Comparison of ENCODE assay signal across 17 cellular contexts in the genomic region with DNA sequence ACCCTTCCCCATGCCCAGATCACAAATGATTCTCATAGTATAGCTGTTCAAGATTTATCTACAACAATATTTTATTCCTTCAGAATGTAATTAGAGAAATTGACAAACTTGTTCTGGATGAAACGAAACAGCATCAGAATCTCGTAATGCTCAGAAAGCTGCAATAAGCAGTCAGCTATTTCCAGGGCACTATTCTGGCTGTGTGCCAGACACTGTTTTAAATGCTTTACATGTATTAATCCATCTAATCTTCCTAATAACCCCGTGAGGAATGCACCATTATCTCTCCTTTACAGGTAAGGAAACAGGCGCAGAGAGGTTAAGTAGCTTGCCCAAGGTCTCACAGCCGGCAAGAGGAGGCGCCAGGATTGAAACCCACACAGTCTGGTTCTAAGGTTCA. TPM values are rescaled to one million over a fixed set of nuclear protein-coding genes. Genes with fewer than 3 reads are reported as not detected.
DNase-seq lines count a peak whose midpoint lies in the region; ATAC-seq and TF ChIP-seq lines count a peak whose summit lies in the region.
"Had no signal": no experiment of that assay in that cellular context is flagged by ENCODE, and none has a peak within 500 bp of the region (broad histone marks: within the 10 kb centered on the region; RNA-seq: fewer than 3 reads in every experiment).

No MANE protein-coding gene starts in this region.

- H3K27ac ChIP-seq in mammary epithelial cell (ENCODE audit: insufficient read depth, low read depth, low read length) (no peak overlapping the region), PC-9 (no peak overlapping the region), esophagus muscularis mucosa (replicated peaks in 1 of 4) (no peak overlapping the region), neural progenitor cell (no peak overlapping the region)
- H3K27ac ChIP-seq: A549 had no signal

- H3K27me3 Mint-ChIP-seq in MCF 10A (ENCODE audit: insufficient read depth, unreplicated experiment): no peaks in the 10 kb centered on the region
- H3K27me3 Mint-ChIP-seq in type B pancreatic cell: peaks cover 5% of the 10 kb centered on the region
- H3K27me3 Mint-ChIP-seq in neural progenitor cell (ENCODE audit: insufficient read depth, low read depth): no peaks in the 10 kb centered on the region

- H3K9me3 Mint-ChIP-seq in MCF 10A (ENCODE audit: unreplicated experiment) (no peaks in the 10 kb centered on the region), type B pancreatic cell (no peaks in the 10 kb centered on the region), neural progenitor cell (no peaks in the 10 kb centered on the region)

- H3F3A ChIP-seq in PC-9 (ENCODE audit: insufficient read depth, low read depth) (no peaks in the 10 kb centered on the region), neural progenitor cell (ENCODE audit: low read depth) (no peaks in the 10 kb centered on the region)

- no peak overlapping the region for H3K27ac Mint-ChIP-seq in MCF 10A (ENCODE audit: low read depth, unreplicated experiment)
- peak overlapping the region; percentile 63 for H3K27ac Mint-ChIP-seq in type B pancreatic cell
- no peak overlapping the region for H3K27ac Mint-ChIP-seq in neural progenitor cell

- 87% methylated on average over 5 of the region's 6 CpGs for WGBS in mammary epithelial cell (ENCODE audit: low coverage, missing lambda C conversion rate)
- 83% methylated on average over 6 of the region's 6 CpGs for WGBS in esophagus muscularis mucosa

- no peaks in the 10 kb centered on the region for H3K9me2 ChIP-seq in PC-9 (ENCODE audit: insufficient read depth)

- dilution Hi-C loops in mammary epithelial cell (cut with HindIII; ENCODE audit: low sequenced_read_pairs): no loop called here

- no peaks in the 10 kb centered on the region for H3K79me2 ChIP-seq in mammary epithelial cell (ENCODE audit: insufficient read depth, low read length)
- no peaks in the 10 kb centered on the region for H3K79me2 ChIP-seq in PC-9 (ENCODE audit: low read depth)
- no peaks in the 10 kb centered on the region for H3K79me2 ChIP-seq in neural progenitor cell (ENCODE audit: low read depth)

- POLR2A ChIA-PET in MCF 10A (lab: Yijun Ruan, JAX): interaction anchor here (0.6 to 1.6 kb wide), 2 partner anchors 9 to 19 kb away, joined by 4 to 5 read pairs; no protein-coding TSS in a partner anchor
- POLR2A ChIA-PET in PC-9 (lab: Charles Lee; ENCODE audit: unreplicated experiment): no interaction called here

- ATAC-seq in HG02981 (IDR thresholded peaks at IDR 0.05; ENCODE audit: unreplicated experiment) (no peak), sciatic nerve (no peak)
- ATAC-seq: A549 had no signal

- no peaks in the 10 kb centered on the region for H3K27me3 ChIP-seq in mammary epithelial cell (ENCODE audit: insufficient read depth, low read length)
- H3K27me3 ChIP-seq in PC-9 (ENCODE audit: insufficient read depth, low read depth): no peaks in the 10 kb centered on the region
- peaks cover 0 to 12% (median 0%) of the 10 kb centered on the region in 4 donors for H3K27me3 ChIP-seq in esophagus muscularis mucosa
- no peaks in the 10 kb centered on the region for H3K27me3 ChIP-seq in neural progenitor cell

- no peak for DNase-seq in mammary epithelial cell
- DNase-seq in MCF 10A (ENCODE audit: unreplicated experiment): no peak
- DNase-seq in PC-9: no peak
- peak; percentile 81 for DNase-seq in esophagus muscularis mucosa (ENCODE audit: extremely low spot score)
- DNase-seq in type B pancreatic cell (ENCODE audit: extremely low spot score, unreplicated experiment): no peak
- DNase-seq in neural progenitor cell (ENCODE audit: low spot score): no peak
- DNase-seq in sciatic nerve (ENCODE audit: low spot score): no peak
- DNase-seq: C1 segment of cervical spinal cord, EL, Kasumi-1, NCI-H1105 treated with DMSO at 0.1 percent for 48 hours, NCI-H1694 treated with DMSO at 0.1 percent for 48 hours, NCI-H446 treated with DMSO at 0.1 percent for 48 hours, NCI-H748 treated with DMSO at 0.1 percent for 48 hours, SHP77 treated with DMSO at 0.1 percent for 48 hours had no signal

- H2AFZ ChIP-seq in mammary epithelial cell (ENCODE audit: low read depth, low read length) (peak overlapping the region; percentile 46), PC-9 (no peak overlapping the region; the same call in 1 of the 2 replicates), neural progenitor cell (replicated peaks) (no peak overlapping the region)

- no peaks in the 10 kb centered on the region for H4K20me1 ChIP-seq in mammary epithelial cell (ENCODE audit: insufficient read depth, low read length)
- H4K20me1 ChIP-seq in PC-9 (ENCODE audit: insufficient read depth): no peaks in the 10 kb centered on the region
- H4K20me1 ChIP-seq in neural progenitor cell (ENCODE audit: low read depth): no peaks in the 10 kb centered on the region

- H3K4me3 ChIP-seq in mammary epithelial cell (replicated peaks in 1 of 3; ENCODE audit: insufficient read depth in 1 of 3, low read depth in 2 of 3, low read length in 3 of 3) (peak overlapping the region in 2 of 3 experiments; percentile 22 to 29), PC-9 (no peak overlapping the region), esophagus muscularis mucosa (no peak overlapping the region), neural progenitor cell (no peak overlapping the region)
- H3K4me3 ChIP-seq: A549 had no signal

- peaks cover 25% of the 10 kb centered on the region for H3K4me1 ChIP-seq in mammary epithelial cell (ENCODE audit: insufficient read depth, low read length)
- peaks cover 10% of the 10 kb centered on the region for H3K4me1 ChIP-seq in PC-9 (replicated peaks; ENCODE audit: insufficient read depth)
- H3K4me1 ChIP-seq in esophagus muscularis mucosa: no peaks in the 10 kb centered on the region
- H3K4me1 ChIP-seq in neural progenitor cell: peaks cover 13% of the 10 kb centered on the region
- H3K4me1 ChIP-seq: A549 had no signal

- H3K9me3 ChIP-seq in mammary epithelial cell (replicated peaks; ENCODE audit: insufficient read depth, low read length) (no peaks in the 10 kb centered on the region), PC-9 (ENCODE audit: insufficient read depth, low read depth) (no peaks in the 10 kb centered on the region), esophagus muscularis mucosa (no peaks in the 10 kb centered on the region), neural progenitor cell (ENCODE audit: low read depth) (no peaks in the 10 kb centered on the region)
- H3K9me3 ChIP-seq: A549 had no signal

- BruUV-seq in mammary epithelial cell (replicated peaks; lab: Mats Ljungman, UMichigan): no TSS peak
- BruUV-seq in MCF 10A (replicated peaks; lab: Mats Ljungman, UMichigan): no TSS peak
- BruUV-seq in PC-9 (replicated peaks; lab: Mats Ljungman, UMichigan): no TSS peak

- no peak for TF ChIP-seq POLR2A in esophagus muscularis mucosa (IDR thresholded peaks at IDR 0.05; ENCODE audit: low read depth)

- peaks cover 15% of the 10 kb centered on the region for H3K4me1 Mint-ChIP-seq in MCF 10A (ENCODE audit: insufficient read depth, unreplicated experiment)
- H3K4me1 Mint-ChIP-seq in type B pancreatic cell (ENCODE audit: unreplicated experiment): peaks cover 39% of the 10 kb centered on the region
- H3K4me1 Mint-ChIP-seq in neural progenitor cell: peaks cover 23% of the 10 kb centered on the region

- in situ Hi-C loops in mammary epithelial cell (cut with MboI; ENCODE audit: low sequenced_read_pairs in 2 of 2): no loop called here

- TF ChIP-seq EP300 in esophagus muscularis mucosa (IDR thresholded peaks at IDR 0.05): no peak

- CTCF ChIA-PET in mammary epithelial cell (lab: Charles Lee; ENCODE audit: low non-redundant PET): no interaction called here
- CTCF ChIA-PET in MCF 10A (lab: Yijun Ruan, JAX): interaction anchor here (0.9 to 7.4 kb wide), 6 partner anchors 9 to 533 kb away, joined by 3 to 66 read pairs (median 5); no protein-coding TSS in a partner anchor
- CTCF ChIA-PET in PC-9 (lab: Charles Lee): interaction anchor here (0.5 to 2.1 kb wide), 3 partner anchors 9 to 221 kb away, joined by 3 to 10 read pairs (median 5); no protein-coding TSS in a partner anchor

- no peak overlapping the region for H3K9ac ChIP-seq in mammary epithelial cell (ENCODE audit: insufficient read depth, low read length)
- no peak overlapping the region for H3K9ac ChIP-seq in neural progenitor cell

- H3K4me3 Mint-ChIP-seq in MCF 10A (ENCODE audit: unreplicated experiment) (no peak overlapping the region), type B pancreatic cell (peak overlapping the region; percentile 68), neural progenitor cell (no peak overlapping the region)

- intact Hi-C loops in mammary epithelial cell (cut with micrococcal nuclease) (no loop called here), MCF 10A (cut with micrococcal nuclease) (no loop called here), PC-9 (cut with micrococcal nuclease; ENCODE audit: unreplicated experiment) (no loop called here), esophagus muscularis mucosa (cut with DNase I) (no loop called here), sciatic nerve (cut with DNase I) (no loop called here)

- H3K36me3 ChIP-seq in mammary epithelial cell (ENCODE audit: insufficient read depth, low read length) (no peaks in the 10 kb centered on the region), PC-9 (ENCODE audit: low read depth) (no peaks in the 10 kb centered on the region), esophagus muscularis mucosa (no peaks in the 10 kb centered on the region), neural progenitor cell (no peaks in the 10 kb centered on the region)

- H3K36me3 Mint-ChIP-seq in MCF 10A (ENCODE audit: insufficient read depth, unreplicated experiment) (no peaks in the 10 kb centered on the region), type B pancreatic cell (no peaks in the 10 kb centered on the region), neural progenitor cell (peaks cover 8% of the 10 kb centered on the region)

- TF ChIP-seq CTCF in mammary epithelial cell (conservative IDR thresholded peaks at IDR 0.05 in 1 of 2, IDR thresholded peaks at IDR 0.05 in 1 of 2; ENCODE audit: extremely low read depth in 1 of 2, insufficient read depth in 1 of 2, low read depth in 1 of 2, low read length in 2 of 2) (no peak), MCF 10A (IDR thresholded peaks at IDR 0.05; ENCODE audit: unreplicated experiment) (no peak), PC-9 (conservative IDR thresholded peaks at IDR 0.05) (no peak), esophagus muscularis mucosa (IDR thresholded peaks at IDR 0.05) (no peak), type B pancreatic cell (conservative IDR thresholded peaks at IDR 0.05) (no peak), neural progenitor cell (IDR thresholded peaks at IDR 0.05) (no peak)

- H3K4me2 ChIP-seq in mammary epithelial cell (ENCODE audit: insufficient read depth, low read depth, low read length) (peak overlapping the region; percentile 74), PC-9 (peak overlapping the region; percentile 61), neural progenitor cell (no peak overlapping the region)
- H3K4me2 ChIP-seq: A549 had no signal

RNA-seq across cellular contexts. Expression of a gene that starts 10.1 kb away (rescaled TPM):
- total RNA-seq in mammary epithelial cell (1 to 10 TPM in 1 of 2 donors, under 1 TPM in 1; 0.33 to 3.0 TPM), MCF 10A (2022) (0.37 TPM in 2 replicates), PC-9 (2021) (10.0 and 12.7 TPM in 2 replicates), esophagus muscularis mucosa (not detected), type B pancreatic cell (ENCODE audit: low replicate concordance) (23.7 and 40.1 TPM in 2 replicates), neural progenitor cell (ENCODE audit: low replicate concordance) (0.34 TPM in 1 of 2 replicates, not detected in the other), sciatic nerve (not detected)
- 0.29 TPM for polyA plus RNA-seq in mammary epithelial cell
- polyA minus RNA-seq in mammary epithelial cell: not detected
- polyA plus RNA-seq: A549 had no signal

Comparison
In these comparisons a context has a peak if more than half of its experiments do, and no peak if none do; other contexts are left out.
1. H3K4me3 ChIP-seq: peak in mammary epithelial cell (2 of 3); none in PC-9 (single experiment), esophagus muscularis mucosa (0 of 4) and neural progenitor cell (single experiment).